In the genomic region with DNA sequence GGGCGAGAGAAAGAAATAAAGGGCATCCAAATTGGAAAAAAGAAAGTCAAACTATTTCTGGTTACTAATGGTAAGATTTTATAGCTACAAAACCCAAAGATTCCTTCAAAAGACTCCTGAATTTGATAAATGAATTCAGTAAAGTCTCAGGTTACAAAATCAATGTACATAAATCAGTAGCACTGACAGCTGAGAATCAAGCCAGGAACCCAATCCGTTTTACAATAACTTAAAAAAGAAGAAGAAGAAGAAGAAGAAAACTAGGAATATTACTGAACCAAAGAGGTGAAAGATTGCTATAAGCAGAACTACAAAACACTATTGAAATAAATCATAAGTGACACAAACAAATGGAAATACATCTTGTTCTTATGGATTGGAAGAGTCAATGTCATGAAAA, we compare ENCODE assay signal across 4 cellular contexts.
"Had no signal": no experiment of that assay in that cellular context is flagged by ENCODE, and none has a peak within 500 bp of the region (broad histone marks: within the 10 kb centered on the region; RNA-seq: fewer than 3 reads in every experiment).

No MANE protein-coding gene starts in this region.

- DNase-seq: GOT3, H7, IMR-90, KG1 had no signal
